ENCODE assay signal across 11 cellular contexts in genomic region chr3:87674397-87675161, GRCh38.
DNase-seq lines count a peak whose midpoint lies in the region; ATAC-seq, FAIRE-seq and TF ChIP-seq lines count a peak whose summit lies in the region.
"Had no signal": no experiment of that assay in that cellular context is flagged by ENCODE, and none has a peak within 500 bp of the region (broad histone marks: within the 10 kb centered on the region; RNA-seq: fewer than 3 reads in every experiment).

No MANE protein-coding gene starts in this region.

- H4K8ac ChIP-seq in trophoblast cell (ENCODE audit: low read depth, low read length) = no peak overlapping the region

- TF ChIP-seq POLR2A in sigmoid colon (IDR thresholded peaks at IDR 0.05) = no peak

- TF ChIP-seq CTCF in sigmoid colon (IDR thresholded peaks at IDR 0.05) = no peak

- no peak overlapping the region for H2BK120ac ChIP-seq in trophoblast cell (ENCODE audit: insufficient read depth, low read length, poor library complexity)

- H3K18ac ChIP-seq in trophoblast cell (ENCODE audit: low read length) = no peak overlapping the region

- H3K4ac ChIP-seq in trophoblast cell (ENCODE audit: low read depth, low read length) = no peak overlapping the region

- no peaks in the 10 kb centered on the region for H3K79me2 ChIP-seq in trophoblast cell (ENCODE audit: control insufficient read depth, insufficient read depth, low read length, poor library complexity)

- FAIRE-seq in GM19239 (lab: Jason Lieb, UNC) = peak; percentile 90

- H4K12ac ChIP-seq in trophoblast cell (ENCODE audit: low read depth, low read length) = no peak overlapping the region

- no peak overlapping the region for H3K9ac ChIP-seq in BLaER1 treated with 17β-estradiol and CSF1 and Interleukin-3, amounts not matched to agents 10 nM and 100 nM
- no peak overlapping the region for H3K9ac ChIP-seq in trophoblast cell (ENCODE audit: low read length)

- WGBS in sigmoid colon, 2 donors = 51 to 54% methylated on average over 9 of the region's 9 CpGs
- WGBS in trophoblast cell (ENCODE audit: extremely low coverage, insufficient coverage, insufficient read length) = no CpG with 5 or more reads among the region's 9 CpGs

- peaks cover 0 to 9% (median 8%) of the 10 kb centered on the region in 10 experiments; a peak in 14 of 20 replicates for H3K4me1 ChIP-seq in BLaER1 treated with 17β-estradiol and CSF1 and Interleukin-3, amounts not matched to agents 10 nM and 100 nM
- H3K4me1 ChIP-seq in sigmoid colon (no peaks in the 10 kb centered on the region), trophoblast cell (ENCODE audit: control insufficient read depth in 1 of 2, insufficient read depth in 2 of 2, low read length in 2 of 2) (no peaks in the 10 kb centered on the region)

- peaks cover 0 to 7% (median 1%) of the 10 kb centered on the region in 11 experiments; a peak in 5 of 22 replicates for H3K9me3 ChIP-seq in BLaER1 treated with 17β-estradiol and CSF1 and Interleukin-3, amounts not matched to agents 10 nM and 100 nM (replicated peaks in 1 of 11)
- H3K9me3 ChIP-seq in MG63 (no peaks in the 10 kb centered on the region), sigmoid colon (no peaks in the 10 kb centered on the region), trophoblast cell (ENCODE audit: insufficient read depth, low read depth, low read length) (no peaks in the 10 kb centered on the region)

- TF ChIP-seq EP300 in sigmoid colon (IDR thresholded peaks at IDR 0.05) = no peak

- H4K91ac ChIP-seq in trophoblast cell (ENCODE audit: low read depth, low read length) = no peak overlapping the region

- no peaks in the 10 kb centered on the region; a peak in 1 of 22 replicates for H4K20me1 ChIP-seq in BLaER1 treated with 17β-estradiol and CSF1 and Interleukin-3, amounts not matched to agents 10 nM and 100 nM

- H3K27me3 ChIP-seq in BLaER1 treated with 17β-estradiol and CSF1 and Interleukin-3, amounts not matched to agents 10 nM and 100 nM = peaks cover 0 to 84% (median 0%) of the 10 kb centered on the region in 11 experiments; a peak in 8 of 22 replicates
- H3K27me3 ChIP-seq in MG63 (no peaks in the 10 kb centered on the region), sigmoid colon (no peaks in the 10 kb centered on the region), trophoblast cell (ENCODE audit: insufficient read depth, low read length) (no peaks in the 10 kb centered on the region)

- intact Hi-C loops in sigmoid colon (cut with DNase I) = no loop called here

- no peak overlapping the region for H2AK5ac ChIP-seq in trophoblast cell (ENCODE audit: low read length)

- no peak overlapping the region for H3K27ac ChIP-seq in BLaER1 treated with 17β-estradiol and CSF1 and Interleukin-3, amounts not matched to agents 10 nM and 100 nM
- no peak overlapping the region for H3K27ac ChIP-seq in sigmoid colon
- no peak overlapping the region for H3K27ac ChIP-seq in trophoblast cell (ENCODE audit: low read depth, low read length)

- H3K4me3 ChIP-seq in BLaER1 treated with 17β-estradiol and CSF1 and Interleukin-3, amounts not matched to agents 10 nM and 100 nM = no peak overlapping the region
- no peak overlapping the region for H3K4me3 ChIP-seq in MG63
- no peak overlapping the region for H3K4me3 ChIP-seq in sigmoid colon
- H3K4me3 ChIP-seq in trophoblast cell (ENCODE audit: low read depth, low read length) = no peak overlapping the region

- no peak overlapping the region for H2AFZ ChIP-seq in trophoblast cell (ENCODE audit: insufficient read depth, low read length, poor library complexity)

- DNase-seq in GM19239 (ENCODE audit: insufficient read length, low spot score) (peak; percentile 38), AG08396 (ENCODE audit: low spot score) (no peak), MG63 (no peak), sigmoid colon (no peak), trophoblast cell (no peak)
- DNase-seq: activated T-cell treated with anti-CD3 and anti-CD28 coated beads, Interleukin-2, amount 50 U/mL, for 4 hours; NCI-H1436 treated with DMSO at 0.1 percent for 48 hours had no signal

- no peak overlapping the region for H3K23ac ChIP-seq in trophoblast cell (ENCODE audit: low read length)

- H3K4me2 ChIP-seq in BLaER1 treated with 17β-estradiol and CSF1 and Interleukin-3, amounts not matched to agents 10 nM and 100 nM = peak overlapping the region; percentile 9 to 64 (median 34); a peak in 15 of 22 replicates
- no peak overlapping the region for H3K4me2 ChIP-seq in trophoblast cell (ENCODE audit: low read length)

- no peak overlapping the region for H3K14ac ChIP-seq in trophoblast cell (ENCODE audit: low read length)

- H3K79me1 ChIP-seq in trophoblast cell (ENCODE audit: low read length) = no peaks in the 10 kb centered on the region

- H3K36me3 ChIP-seq in BLaER1 treated with 17β-estradiol and CSF1 and Interleukin-3, amounts not matched to agents 10 nM and 100 nM = no peaks in the 10 kb centered on the region
- no peaks in the 10 kb centered on the region for H3K36me3 ChIP-seq in MG63
- no peaks in the 10 kb centered on the region for H3K36me3 ChIP-seq in sigmoid colon
- no peaks in the 10 kb centered on the region for H3K36me3 ChIP-seq in trophoblast cell (ENCODE audit: control insufficient read depth in 1 of 2, insufficient read depth in 2 of 2, low read length in 2 of 2)

- no peak overlapping the region for H2BK12ac ChIP-seq in trophoblast cell (ENCODE audit: low read length)

- ATAC-seq in HG02763 (IDR thresholded peaks at IDR 0.05; ENCODE audit: unreplicated experiment) = peak; percentile 100
- ATAC-seq in HG03571 (IDR thresholded peaks at IDR 0.05; ENCODE audit: unreplicated experiment) = peak; percentile 98
- ATAC-seq: Right ventricle myocardium inferior had no signal

- H2BK5ac ChIP-seq in trophoblast cell (ENCODE audit: low read depth, low read length, poor library complexity) = no peak overlapping the region
